Comparison of ENCODE assay signal across 29 cellular contexts in genomic region chr14:22627506-22628263, GRCh38. TPM values are rescaled to one million over a fixed set of nuclear protein-coding genes. Genes with fewer than 3 reads are reported as not detected.
"Had no signal": no experiment of that assay in that cellular context is flagged by ENCODE, and none has a peak within 500 bp of the region (broad histone marks: within the 10 kb centered on the region; RNA-seq: fewer than 3 reads in every experiment).

No MANE protein-coding gene starts in this region.

- H3K27me3 Mint-ChIP-seq: progenitor cell of endocrine pancreas, type B pancreatic cell had no signal

- FAIRE-seq: endometrium, keratinocyte had no signal

- H3K4me1 Mint-ChIP-seq: neural progenitor cell; stimulated activated naive CD8-positive, alpha-beta T cell treated with anti-CD3 and anti-CD28 coated beads, Interleukin-15, amount 100 ng/mL, for 72 hours had no signal

- H3K9me3 ChIP-seq: colonic mucosa, esophagus squamous epithelium, right atrium auricular region, suprapubic skin had no signal

- DNase-seq: colonic mucosa; effector CD8-positive, alpha-beta T cell; erythroblast; esophagus squamous epithelium; foreskin melanocyte; naive thymus-derived CD4-positive, alpha-beta T cell; stimulated activated CD4-positive, alpha-beta T cell treated with anti-CD3 and anti-CD28 coated beads, Interleukin-15, amount 100 ng/mL, for 24 hours; stimulated activated CD4-positive, alpha-beta T cell treated with anti-CD3 and anti-CD28 coated beads, Interleukin-2, amount 100 ng/mL, for 48 hours; stimulated activated naive B cell treated with anti-CD40 and anti-IgM and Interleukin-4, amounts not matched to agents 10 μg/mL and 1 μg/mL and 100 μg/mL, for 72 hours; stimulated activated naive CD8-positive, alpha-beta T cell treated with anti-CD3 and anti-CD28 coated beads, Interleukin-15, amount 100 ng/mL, for 72 hours had no signal

- H3K36me3 ChIP-seq: colonic mucosa, esophagus squamous epithelium, neural progenitor cell, right atrium auricular region, suprapubic skin had no signal

- H3K4me2 ChIP-seq: neural progenitor cell had no signal

- H3K4me1 ChIP-seq: colonic mucosa, esophagus squamous epithelium, neural progenitor cell, right atrium auricular region, suprapubic skin had no signal

- H3K27ac ChIP-seq: colonic mucosa, esophagus squamous epithelium, neural progenitor cell, parathyroid adenoma, right atrium auricular region, skin epidermis, suprapubic skin had no signal

- H3K4me3 Mint-ChIP-seq: dendritic cell treated with granulocyte-macrophage colony-stimulating factor and Interleukin-4, amounts not matched to agents 40 ng/mL and 50 ng/mL, for 4 days; memory B cell; naive thymus-derived CD4-positive, alpha-beta T cell; nephron; neural progenitor cell; stimulated activated naive B cell treated with anti-CD40 and anti-IgM and Interleukin-4, amounts not matched to agents 10 μg/mL and 1 μg/mL and 100 μg/mL, for 72 hours; stimulated activated naive CD8-positive, alpha-beta T cell treated with anti-CD3 and anti-CD28 coated beads, Interleukin-15, amount 100 ng/mL, for 72 hours; type B pancreatic cell had no signal

- H2AFZ ChIP-seq: neural progenitor cell, parathyroid adenoma had no signal

- ATAC-seq: left lobe of liver; naive thymus-derived CD4-positive, alpha-beta T cell; stimulated activated naive B cell treated with anti-CD40 and anti-IgM and Interleukin-4, amounts not matched to agents 10 μg/mL and 1 μg/mL and 100 μg/mL, for 72 hours; stimulated activated naive CD8-positive, alpha-beta T cell treated with anti-CD3 and anti-CD28 coated beads, Interleukin-15, amount 100 ng/mL, for 72 hours had no signal

- H3K36me3 Mint-ChIP-seq: neural progenitor cell, type B pancreatic cell had no signal

- H3K27me3 ChIP-seq: colonic mucosa, esophagus squamous epithelium, neural progenitor cell, right atrium auricular region, suprapubic skin had no signal

- H3K4me3 ChIP-seq: colonic mucosa, esophagus squamous epithelium, lung, neural progenitor cell, right atrium auricular region, skin epidermis, suprapubic skin had no signal

- H3K27ac Mint-ChIP-seq: dendritic cell treated with granulocyte-macrophage colony-stimulating factor and Interleukin-4, amounts not matched to agents 40 ng/mL and 50 ng/mL, for 4 days; memory B cell; nephron; neural progenitor cell; progenitor cell of endocrine pancreas; stimulated activated naive B cell treated with anti-CD40 and anti-IgM and Interleukin-4, amounts not matched to agents 10 μg/mL and 1 μg/mL and 100 μg/mL, for 72 hours; stimulated activated naive CD8-positive, alpha-beta T cell treated with anti-CD3 and anti-CD28 coated beads, Interleukin-15, amount 100 ng/mL, for 72 hours; type B pancreatic cell had no signal

- H3K79me2 ChIP-seq: parathyroid adenoma had no signal

- H3K9ac ChIP-seq: neural progenitor cell, parathyroid adenoma had no signal

RNA-seq across cellular contexts. Expression of gene OR6J1, which starts 16.5 kb away (rescaled TPM):
- total RNA-seq: chondrocyte; colonic mucosa; esophagus squamous epithelium; left lobe of liver; liver; mucosa of gallbladder; naive thymus-derived CD4-positive, alpha-beta T cell; osteoblast; progenitor cell of endocrine pancreas; right atrium auricular region; suprapubic skin; urinary bladder had no signal
- polyA plus RNA-seq: keratinocyte; liver; lung; naive thymus-derived CD4-positive, alpha-beta T cell; urinary bladder had no signal
